8 cellular contexts compared by ENCODE assay signal in genomic region chr13:41131192-41131591, GRCh38. TPM values are rescaled to one million over a fixed set of nuclear protein-coding genes. Genes with fewer than 3 reads are reported as not detected.
DNase-seq lines count a peak whose midpoint lies in the region; ATAC-seq and TF ChIP-seq lines count a peak whose summit lies in the region.
"Not testable (repeated sequence)": the region's sequence is repeated elsewhere in the genome, so short reads cannot be mapped to it uniquely, and the experiment has no call there.

No MANE protein-coding gene starts in this region.

- peaks cover 31 to 40% of the 10 kb centered on the region in 2 experiments for H3K79me1 ChIP-seq in IMR-90 (ENCODE audit: low read depth in 1 of 2, low read length in 2 of 2)

- not testable (repeated sequence) for TF ChIP-seq CTCF in IMR-90 (conservative IDR thresholded peaks at IDR 0.05; ENCODE audit: low read depth, low read length); coronary artery (IDR thresholded peaks at IDR 0.05); neural crest cell (conservative IDR thresholded peaks at IDR 0.05); thoracic aorta (IDR thresholded peaks at IDR 0.05)

- dilution Hi-C loops in IMR-90 (cut with HindIII; ENCODE audit: low sequenced_read_pairs, unreplicated experiment): not testable (repeated sequence)

- H4K20me1 ChIP-seq in IMR-90 (ENCODE audit: insufficient read depth, low read length): not testable (repeated sequence)

- not testable (repeated sequence) for H3K9me3 Mint-ChIP-seq in CD4-positive, alpha-beta memory T cell; activated T-helper 17 cell treated with anti-CD3 and anti-CD28 coated beads, Interleukin-2, amount 50 U/mL, for 72 hours; neural crest cell

- not testable (repeated sequence) for TF ChIP-seq RAD21 in IMR-90 (IDR thresholded peaks at IDR 0.05; ENCODE audit: low read length)

- peak overlapping the region; percentile 8 to 21 for H3K4me3 ChIP-seq in CD4-positive, alpha-beta memory T cell (ENCODE audit: low read length in 2 of 2)
- not testable (repeated sequence) for H3K4me3 ChIP-seq in IMR-90 (ENCODE audit: insufficient read depth, low read depth, low read length)
- H3K4me3 ChIP-seq in coronary artery (peak overlapping the region; percentile 89), iPS-18a (ENCODE audit: low read length) (peak overlapping the region; percentile 99), thoracic aorta (peak overlapping the region; percentile 1)

- H4K5ac ChIP-seq in IMR-90 (ENCODE audit: low read depth, low read length): not testable (repeated sequence)

- H3K27ac ChIP-seq in CD4-positive, alpha-beta memory T cell (ENCODE audit: low read depth, low read length); IMR-90 (ENCODE audit: insufficient read depth, low read length); coronary artery; iPS-18a (ENCODE audit: low read length); thoracic aorta: not testable (repeated sequence)

- not testable (repeated sequence) for H2BK20ac ChIP-seq in IMR-90 (ENCODE audit: low read depth, low read length)

- TF ChIP-seq POLR2A in IMR-90 (IDR thresholded peaks at IDR 0.05; ENCODE audit: low read depth, low read length): not testable (repeated sequence)

- in situ Hi-C loops in IMR-90 (cut with MboI; ENCODE audit: low sequenced_read_pairs): not testable (repeated sequence)

- not testable (repeated sequence) for H4K91ac ChIP-seq in IMR-90 (ENCODE audit: insufficient read depth, low read depth, low read length)

- H3K9me1 ChIP-seq in IMR-90 (ENCODE audit: insufficient read depth, low read length): not testable (repeated sequence)

- not testable (repeated sequence) for H2BK5ac ChIP-seq in IMR-90 (ENCODE audit: low read depth, low read length, poor library complexity, severe bottlenecking)

- intact Hi-C loops in CD4-positive, alpha-beta memory T cell (cut with micrococcal nuclease): loop anchor here (5.0 kb wide), 5 partner anchors 181 to 1141 kb away; partner anchors contain the start of genes AKAP11, NAA16 and VWA8
- intact Hi-C loops in IMR-90 (cut with micrococcal nuclease): loop anchor here (5.0 kb wide), 1 partner anchor 91 kb away; no protein-coding TSS in a partner anchor

- not testable (repeated sequence) for H3K9me3 ChIP-seq in CD4-positive, alpha-beta memory T cell (ENCODE audit: control insufficient read depth in 1 of 2, low read length in 2 of 2); IMR-90 (ENCODE audit: control insufficient read depth, insufficient read depth, low read length); T-helper 17 cell (ENCODE audit: control insufficient read depth, low read length, poor library complexity, severe bottlenecking); iPS-18a (ENCODE audit: control insufficient read depth, low read depth, low read length); thoracic aorta

- DNase-seq in CD4-positive, alpha-beta memory T cell; IMR-90; T-helper 17 cell; coronary artery (ENCODE audit: low spot score); neural crest cell (ENCODE audit: low read depth, low spot score); thoracic aorta (ENCODE audit: low spot score): not testable (repeated sequence)

- H2AK5ac ChIP-seq in IMR-90 (ENCODE audit: low read depth, low read length): not testable (repeated sequence)

- H3K18ac ChIP-seq in IMR-90 (ENCODE audit: low read depth, low read length): not testable (repeated sequence)

- not testable (repeated sequence) for H2AK9ac ChIP-seq in IMR-90 (replicated peaks; ENCODE audit: low read depth, low read length, poor library complexity)

- H3K14ac ChIP-seq in IMR-90 (replicated peaks; ENCODE audit: low read depth, low read length): not testable (repeated sequence)

- peaks cover 38 to 55% (median 48%) of the 10 kb centered on the region in 4 donors for H3K4me1 Mint-ChIP-seq in CD4-positive, alpha-beta memory T cell
- H3K4me1 Mint-ChIP-seq in T-helper 17 cell (peaks cover 26% of the 10 kb centered on the region), neural crest cell (peaks cover 48% of the 10 kb centered on the region)
- H3K4me1 Mint-ChIP-seq in activated T-helper 17 cell treated with anti-CD3 and anti-CD28 coated beads, Interleukin-2, amount 50 U/mL, for 72 hours: peaks cover 20% of the 10 kb centered on the region

- not testable (repeated sequence) for H3K36me3 ChIP-seq in CD4-positive, alpha-beta memory T cell (ENCODE audit: insufficient read depth, low read length); IMR-90 (ENCODE audit: control insufficient read depth, insufficient read depth, low read length); iPS-18a (ENCODE audit: control insufficient read depth, low read depth, low read length); thoracic aorta

- POLR2A ChIA-PET in CD4-positive, alpha-beta memory T cell (lab: Charles Lee; ENCODE audit: partially characterized antibody): interaction anchor here (2.3 kb wide), 1 partner anchor 70 kb away, joined by 11 read pairs; the partner anchor contains the start of gene WBP4
- POLR2A ChIA-PET in IMR-90 (lab: Charles Lee; ENCODE audit: unreplicated experiment): interaction anchor here (0.9 kb wide), 1 partner anchor 16 kb away, joined by 5 read pairs; no protein-coding TSS in a partner anchor

- H3K23ac ChIP-seq in IMR-90 (ENCODE audit: low read depth, low read length): not testable (repeated sequence)

- not testable (repeated sequence) for H3K4ac ChIP-seq in IMR-90 (ENCODE audit: low read depth, low read length)

- H3K56ac ChIP-seq in IMR-90 (ENCODE audit: extremely low read depth, insufficient read depth, low read length): not testable (repeated sequence)

- not testable (repeated sequence) for H3K27me3 ChIP-seq in CD4-positive, alpha-beta memory T cell (ENCODE audit: insufficient read depth, low read length); IMR-90 (ENCODE audit: control insufficient read depth, insufficient read depth, low read length); iPS-18a (ENCODE audit: control insufficient read depth, insufficient read depth, low read length); thoracic aorta (replicated peaks; ENCODE audit: insufficient read depth)

- 90% methylated on average over 2 of the region's 4 CpGs; no CpG with 5 or more reads in 1 of the 2 experiments for WGBS in IMR-90 (ENCODE audit: extremely low coverage in 2 of 2, insufficient read length in 1 of 2), 2 experiments

- H3K27me3 Mint-ChIP-seq in CD4-positive, alpha-beta memory T cell; T-helper 17 cell; activated T-helper 17 cell treated with anti-CD3 and anti-CD28 coated beads, Interleukin-2, amount 50 U/mL, for 72 hours; neural crest cell (ENCODE audit: low read depth): not testable (repeated sequence)

- peak overlapping the region; percentile 87 for H3K4me2 ChIP-seq in IMR-90 (ENCODE audit: low read depth, low read length)

- CTCF ChIA-PET in CD4-positive, alpha-beta memory T cell (lab: Charles Lee; ENCODE audit: partially characterized antibody); IMR-90 (lab: Yijun Ruan, JAX): not testable (repeated sequence)

- not testable (repeated sequence) for ATAC-seq in IMR-90 (ENCODE audit: low read depth); T-helper 17 cell; activated T-helper 17 cell treated with anti-CD3 and anti-CD28 coated beads, Interleukin-2, amount 50 U/mL, for 72 hours (replicated peaks); thoracic aorta (ENCODE audit: insufficient number of reproducible peaks, low FRiP score, low read depth)

- not testable (repeated sequence) for BruUV-seq in IMR-90 (replicated peaks; lab: Mats Ljungman, UMichigan)

- H2AFZ ChIP-seq in IMR-90 (replicated peaks; ENCODE audit: low read length, poor library complexity): not testable (repeated sequence)

- peak overlapping the region in 6 of 7 donors; percentile 50 to 94 (median 66) for H3K27ac Mint-ChIP-seq in CD4-positive, alpha-beta memory T cell
- H3K27ac Mint-ChIP-seq in T-helper 17 cell; neural crest cell (ENCODE audit: unreplicated experiment): not testable (repeated sequence)
- H3K27ac Mint-ChIP-seq in activated T-helper 17 cell treated with anti-CD3 and anti-CD28 coated beads, Interleukin-2, amount 50 U/mL, for 72 hours: peak overlapping the region; percentile 75

- not testable (repeated sequence) for H2BK15ac ChIP-seq in IMR-90 (ENCODE audit: low read depth, low read length)

- not testable (repeated sequence) for H3K9ac ChIP-seq in IMR-90 (ENCODE audit: low read depth, low read length); iPS-18a (ENCODE audit: low read length)

- not testable (repeated sequence) for H2BK120ac ChIP-seq in IMR-90 (ENCODE audit: low read depth, low read length)

- not testable (repeated sequence) for H4K8ac ChIP-seq in IMR-90 (ENCODE audit: low read depth in 2 of 2, low read length in 2 of 2)

- H3K4me3 Mint-ChIP-seq in CD4-positive, alpha-beta memory T cell: peak overlapping the region; percentile 95 to 100 (median 99)
- H3K4me3 Mint-ChIP-seq in T-helper 17 cell: peak overlapping the region; percentile 98
- peak overlapping the region; percentile 88 for H3K4me3 Mint-ChIP-seq in activated T-helper 17 cell treated with anti-CD3 and anti-CD28 coated beads, Interleukin-2, amount 50 U/mL, for 72 hours
- peak overlapping the region; percentile 99 for H3K4me3 Mint-ChIP-seq in neural crest cell

- peaks cover 56% of the 10 kb centered on the region for H3K4me1 ChIP-seq in CD4-positive, alpha-beta memory T cell (ENCODE audit: insufficient read depth, low read length)
- peaks cover 10% of the 10 kb centered on the region for H3K4me1 ChIP-seq in IMR-90 (ENCODE audit: control insufficient read depth, insufficient read depth, low read length)
- not testable (repeated sequence) for H3K4me1 ChIP-seq in iPS-18a (ENCODE audit: control insufficient read depth, low read depth, low read length)
- H3K4me1 ChIP-seq in thoracic aorta (ENCODE audit: control insufficient read depth in 1 of 2, low read depth in 2 of 2): peaks cover 16 to 46% of the 10 kb centered on the region in 2 donors

- H3K36me3 Mint-ChIP-seq in CD4-positive, alpha-beta memory T cell: peaks cover 13 to 18% of the 10 kb centered on the region in 2 donors
- H3K36me3 Mint-ChIP-seq in T-helper 17 cell (ENCODE audit: low read depth); activated T-helper 17 cell treated with anti-CD3 and anti-CD28 coated beads, Interleukin-2, amount 50 U/mL, for 72 hours (ENCODE audit: low read depth): not testable (repeated sequence)
- H3K36me3 Mint-ChIP-seq in neural crest cell (ENCODE audit: low read depth): peaks cover 16% of the 10 kb centered on the region

RNA-seq across cellular contexts. Expression of gene KBTBD6, which starts 1.4 kb away (rescaled TPM):
- 10 to 100 TPM in 1 of 2 experiments, 1 to 10 TPM in 1; 9.9 to 10.5 TPM for total RNA-seq in CD4-positive, alpha-beta memory T cell
- polyA plus RNA-seq in CD4-positive, alpha-beta memory T cell: 1 to 10 TPM; 4.2 to 4.9 TPM
- total RNA-seq in IMR-90 (2012; rRNA removed) (14.7 and 18.3 TPM in 2 replicates), T-helper 17 cell (1 to 10 TPM; 4.7 to 4.9 TPM), neural crest cell (20.9 and 22.0 TPM in 2 replicates), thoracic aorta (1 to 10 TPM; 4.1 to 7.1 TPM)
- polyA plus RNA-seq in IMR-90 (2012; rRNA removed): 3.0 and 3.6 TPM in 2 replicates
- polyA plus RNA-seq in IMR-90 (2012; cell fraction: cytosol; rRNA removed): 2.0 and 2.3 TPM in 2 replicates
- 0.98 and 1.2 TPM in 2 replicates for polyA plus RNA-seq in IMR-90 (2012; cell fraction: nucleus; rRNA removed; ENCODE audit: low replicate concordance)
- total RNA-seq in activated T-helper 17 cell treated with anti-CD3 and anti-CD28 coated beads, Interleukin-2, amount 50 U/mL, for 72 hours: 1 to 10 TPM; 3.4 to 5.5 TPM
